Comparison of ENCODE assay signal across 12 cellular contexts in the genomic region with DNA sequence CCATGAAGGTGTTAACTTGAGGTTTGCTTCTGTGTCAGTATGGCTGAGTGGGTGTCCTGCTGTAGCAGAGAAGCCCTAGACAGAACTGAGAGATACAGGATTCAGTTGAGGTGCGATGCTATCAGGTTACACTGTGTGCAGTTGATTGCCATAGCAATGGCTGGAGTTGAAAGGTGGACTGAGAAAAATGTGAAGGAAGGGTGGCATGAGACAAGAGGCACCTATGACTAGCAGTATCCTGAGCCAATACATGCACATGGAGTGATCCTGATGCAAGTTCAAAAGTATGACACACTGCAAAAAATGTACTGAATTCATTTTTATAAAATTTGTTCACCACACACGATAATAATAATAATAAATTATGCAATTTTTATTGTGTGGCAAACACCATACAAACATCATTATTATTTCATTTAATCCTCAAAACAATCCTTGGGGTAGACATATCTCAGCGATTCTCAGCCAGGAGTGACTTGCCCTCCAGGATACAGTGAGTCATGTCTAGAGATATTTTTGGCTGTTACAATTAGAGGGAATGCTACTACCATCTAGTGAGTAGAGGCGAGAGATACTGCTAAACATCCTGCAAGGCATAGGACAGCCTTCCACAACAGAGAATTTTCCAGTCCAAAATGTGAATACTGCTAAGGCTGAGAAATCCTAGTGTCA. TPM values are rescaled to one million over a fixed set of nuclear protein-coding genes. Genes with fewer than 3 reads are reported as not detected.
A peak's percentile ranks its signal among the peaks of the same experiment; 100 is the strongest.
DNase-seq lines count a peak whose midpoint lies in the region; ATAC-seq and TF ChIP-seq lines count a peak whose summit lies in the region.
"Had no signal": no experiment of that assay in that cellular context is flagged by ENCODE, and none has a peak within 500 bp of the region (broad histone marks: within the 10 kb centered on the region; RNA-seq: fewer than 3 reads in every experiment).

No MANE protein-coding gene starts in this region.

- no peaks in the 10 kb centered on the region; the same call in 1 of the 2 replicates for H3K9me2 ChIP-seq in GM23338 (ENCODE audit: insufficient read depth)

- H2AFZ ChIP-seq in GM23338, result no peak overlapping the region

- intact Hi-C loops in transverse colon (cut with DNase I; ENCODE audit: low total_unique reads), result loop anchor here (5.0 kb wide), 1 partner anchor 46 kb away; no protein-coding TSS in a partner anchor

- H3K27me3 Mint-ChIP-seq in GM23338 (ENCODE audit: insufficient read depth, low read depth, poor library complexity) (peaks cover 3% of the 10 kb centered on the region), type B pancreatic cell (no peaks in the 10 kb centered on the region)
- no peaks in the 10 kb centered on the region for H3K27me3 Mint-ChIP-seq in naive thymus-derived CD8-positive, alpha-beta T cell
- H3K27me3 Mint-ChIP-seq: stimulated activated memory B cell treated with anti-CD40 and anti-IgM and Interleukin-4, amounts not matched to agents 10 μg/mL and 1 μg/mL and 100 μg/mL, for 72 hours had no signal

- H3K9me3 Mint-ChIP-seq in GM23338, result no peaks in the 10 kb centered on the region; the same call in 2 of the 3 replicates
- no peaks in the 10 kb centered on the region for H3K9me3 Mint-ChIP-seq in naive thymus-derived CD8-positive, alpha-beta T cell
- no peaks in the 10 kb centered on the region for H3K9me3 Mint-ChIP-seq in type B pancreatic cell
- H3K9me3 Mint-ChIP-seq: stimulated activated memory B cell treated with anti-CD40 and anti-IgM and Interleukin-4, amounts not matched to agents 10 μg/mL and 1 μg/mL and 100 μg/mL, for 72 hours had no signal

- no peak for TF ChIP-seq POLR2A in transverse colon (IDR thresholded peaks at IDR 0.05)

- in situ Hi-C loops in transverse colon (cut with MboI; ENCODE audit: low pct_ligation_motif_present in 1 of 4, low pct_unique_long_range_greater_than_20kb in 1 of 4, low sequenced_read_pairs in 3 of 4), result no loop called here

- DNase-seq in GM23338 (ENCODE audit: low spot score) (peak; percentile 39), RWPE2 (ENCODE audit: low spot score) (no peak), fibroblast of the conjunctiva (ENCODE audit: low read depth) (peak; percentile 20), retinal pigment epithelial cell (ENCODE audit: low read depth) (no peak), midbrain (lab: John Stamatoyannopoulos, UW) (no peak), type B pancreatic cell (ENCODE audit: extremely low spot score, unreplicated experiment) (no peak), transverse colon (no peak)
- DNase-seq in naive thymus-derived CD8-positive, alpha-beta T cell, result no peak
- DNase-seq: esophagus squamous epithelium had no signal

- H3K36me3 ChIP-seq in GM23338 (ENCODE audit: insufficient read depth), result no peaks in the 10 kb centered on the region
- no peaks in the 10 kb centered on the region for H3K36me3 ChIP-seq in RWPE2 (ENCODE audit: low read depth)
- H3K36me3 ChIP-seq in transverse colon, result no peaks in the 10 kb centered on the region
- H3K36me3 ChIP-seq: esophagus squamous epithelium had no signal

- H3K4me3 Mint-ChIP-seq in GM23338, result no peak overlapping the region
- H3K4me3 Mint-ChIP-seq in naive thymus-derived CD8-positive, alpha-beta T cell, result no peak overlapping the region
- H3K4me3 Mint-ChIP-seq in type B pancreatic cell, result no peak overlapping the region
- H3K4me3 Mint-ChIP-seq: stimulated activated memory B cell treated with anti-CD40 and anti-IgM and Interleukin-4, amounts not matched to agents 10 μg/mL and 1 μg/mL and 100 μg/mL, for 72 hours had no signal

- peak; percentile 65 for ATAC-seq in GM23338
- peak; percentile 99 for ATAC-seq in RWPE2 (ENCODE audit: low read depth)
- no peak for ATAC-seq in naive thymus-derived CD8-positive, alpha-beta T cell
- ATAC-seq: stimulated activated memory B cell treated with anti-CD40 and anti-IgM and Interleukin-4, amounts not matched to agents 10 μg/mL and 1 μg/mL and 100 μg/mL, for 72 hours had no signal

- 72 to 83% methylated on average over 4 of the region's 4 CpGs for WGBS in transverse colon (ENCODE audit: low coverage in 1 of 2), 2 donors

- H3K4me1 Mint-ChIP-seq in GM23338 (peaks cover 13% of the 10 kb centered on the region; the same call in 2 of the 3 replicates), type B pancreatic cell (ENCODE audit: unreplicated experiment) (peaks cover 16% of the 10 kb centered on the region)
- peaks cover 0 to 1% (median under 1%) of the 10 kb centered on the region in 4 donors for H3K4me1 Mint-ChIP-seq in naive thymus-derived CD8-positive, alpha-beta T cell
- H3K4me1 Mint-ChIP-seq: stimulated activated memory B cell treated with anti-CD40 and anti-IgM and Interleukin-4, amounts not matched to agents 10 μg/mL and 1 μg/mL and 100 μg/mL, for 72 hours had no signal

- POLR2A ChIA-PET in naive thymus-derived CD8-positive, alpha-beta T cell (lab: Charles Lee), result no interaction called here

- H3K27ac ChIP-seq in GM23338 (ENCODE audit: low read depth), result no peak overlapping the region
- no peak overlapping the region for H3K27ac ChIP-seq in RWPE2 (ENCODE audit: poor library complexity, severe bottlenecking)
- no peak overlapping the region for H3K27ac ChIP-seq in transverse colon
- H3K27ac ChIP-seq: esophagus squamous epithelium, SK-N-MC had no signal

- H3F3A ChIP-seq in GM23338 (replicated peaks; ENCODE audit: low read depth), result no peaks in the 10 kb centered on the region

- H3K4me2 ChIP-seq in GM23338, result no peak overlapping the region

- H3K27me3 ChIP-seq in GM23338 (ENCODE audit: insufficient read depth) (no peaks in the 10 kb centered on the region), RWPE2 (ENCODE audit: insufficient read depth, poor library complexity, severe bottlenecking) (no peaks in the 10 kb centered on the region), transverse colon (no peaks in the 10 kb centered on the region)
- H3K27me3 ChIP-seq: esophagus squamous epithelium had no signal

- TF ChIP-seq CTCF in GM23338 (conservative IDR thresholded peaks at IDR 0.05; ENCODE audit: low read depth in 2 of 2), result peak in 1 of 2 experiments; percentile 12; a peak in 1 of 4 replicates
- TF ChIP-seq CTCF in RWPE2 (IDR thresholded peaks at IDR 0.05; ENCODE audit: poor library complexity, severe bottlenecking), result peak; percentile 71
- peak; percentile 26 for TF ChIP-seq CTCF in retinal pigment epithelial cell (conservative IDR thresholded peaks at IDR 0.05; ENCODE audit: low read depth, low read length)
- TF ChIP-seq CTCF in type B pancreatic cell (conservative IDR thresholded peaks at IDR 0.05), result no peak
- TF ChIP-seq CTCF in transverse colon (IDR thresholded peaks at IDR 0.05), result no peak

- no peak overlapping the region for H3K4me3 ChIP-seq in GM23338
- H3K4me3 ChIP-seq in RWPE2 (ENCODE audit: severe bottlenecking), result no peak overlapping the region
- no peak overlapping the region for H3K4me3 ChIP-seq in retinal pigment epithelial cell (ENCODE audit: low read length)
- H3K4me3 ChIP-seq in transverse colon, result no peak overlapping the region
- H3K4me3 ChIP-seq: esophagus squamous epithelium, SK-N-MC had no signal

- no peaks in the 10 kb centered on the region for H3K9me3 ChIP-seq in RWPE2 (ENCODE audit: severe bottlenecking)
- H3K9me3 ChIP-seq in transverse colon, result no peaks in the 10 kb centered on the region
- H3K9me3 ChIP-seq: esophagus squamous epithelium had no signal

- H3K79me2 ChIP-seq in GM23338 (replicated peaks; ENCODE audit: insufficient read depth), result no peaks in the 10 kb centered on the region

- H3K36me3 Mint-ChIP-seq in GM23338 (ENCODE audit: low read depth) (no peaks in the 10 kb centered on the region), type B pancreatic cell (no peaks in the 10 kb centered on the region)
- no peaks in the 10 kb centered on the region for H3K36me3 Mint-ChIP-seq in naive thymus-derived CD8-positive, alpha-beta T cell
- H3K36me3 Mint-ChIP-seq: stimulated activated memory B cell treated with anti-CD40 and anti-IgM and Interleukin-4, amounts not matched to agents 10 μg/mL and 1 μg/mL and 100 μg/mL, for 72 hours had no signal

- no peaks in the 10 kb centered on the region for H4K20me1 ChIP-seq in GM23338 (replicated peaks; ENCODE audit: insufficient read depth)

- H3K27ac Mint-ChIP-seq in GM23338 (no peak overlapping the region), type B pancreatic cell (no peak overlapping the region)
- H3K27ac Mint-ChIP-seq in naive thymus-derived CD8-positive, alpha-beta T cell, result peak overlapping the region in 1 of 10 donors; percentile 75
- H3K27ac Mint-ChIP-seq: stimulated activated memory B cell treated with anti-CD40 and anti-IgM and Interleukin-4, amounts not matched to agents 10 μg/mL and 1 μg/mL and 100 μg/mL, for 72 hours had no signal

- no peak for TF ChIP-seq EP300 in transverse colon (IDR thresholded peaks at IDR 0.05; ENCODE audit: low read depth)

- H3K4me1 ChIP-seq in GM23338 (ENCODE audit: insufficient read depth) (no peaks in the 10 kb centered on the region), RWPE2 (ENCODE audit: insufficient read depth, poor library complexity, severe bottlenecking) (no peaks in the 10 kb centered on the region), transverse colon (peaks cover 0 to 4% (median 0%) of the 10 kb centered on the region in 4 donors)

RNA-seq across cellular contexts. Expression of a gene that starts 3.9 kb away (rescaled TPM):
- 0.23 and 0.66 TPM in 2 replicates for total RNA-seq in GM23338 (2014; rRNA removed; shearing (Covaris generic))
- 0.23 and 0.33 TPM in 2 replicates for polyA plus RNA-seq in GM23338 (2016; fragmentation: Nextera tagmentation; extraction: Ambion mirVana)
- 1 to 10 TPM; 1.5 to 1.6 TPM for total RNA-seq in naive thymus-derived CD8-positive, alpha-beta T cell
- under 1 TPM in 1 of 3 donors, not detected in 2; 0.98 TPM for polyA plus RNA-seq in naive thymus-derived CD8-positive, alpha-beta T cell
- total RNA-seq in type B pancreatic cell (ENCODE audit: low replicate concordance), result 4.2 and 11.6 TPM in 2 replicates
- total RNA-seq in transverse colon, result 10 to 100 TPM in 1 of 4 donors, 1 to 10 TPM in 3; 6.7 to 17.9 (median 8.9) TPM

RNA-seq across cellular contexts. Expression of a gene that starts 19.6 kb away (rescaled TPM):
- 6.5 and 7.4 TPM in 2 replicates for total RNA-seq in GM23338 (2014; rRNA removed; shearing (Covaris generic))
- polyA plus RNA-seq in GM23338 (2016; fragmentation: Nextera tagmentation; extraction: Ambion mirVana), result 2.3 and 2.4 TPM in 2 replicates
- total RNA-seq in naive thymus-derived CD8-positive, alpha-beta T cell, result 1 to 10 TPM; 5.5 to 5.6 TPM
- 1 to 10 TPM; 1.2 to 1.6 (median 1.2) TPM for polyA plus RNA-seq in naive thymus-derived CD8-positive, alpha-beta T cell
- total RNA-seq in type B pancreatic cell (ENCODE audit: low replicate concordance) (10.4 and 40.1 TPM in 2 replicates), transverse colon (10 to 100 TPM; 14.9 to 39.0 (median 22.4) TPM)

RNA-seq across cellular contexts. Expression of a gene that starts 51.1 kb away (rescaled TPM):
- total RNA-seq in GM23338 (2014; rRNA removed; shearing (Covaris generic)), result not detected in 2 replicates
- polyA plus RNA-seq in GM23338 (2016; fragmentation: Nextera tagmentation; extraction: Ambion mirVana), result not detected in 2 replicates
- not detected for total RNA-seq in naive thymus-derived CD8-positive, alpha-beta T cell
- not detected for polyA plus RNA-seq in naive thymus-derived CD8-positive, alpha-beta T cell
- total RNA-seq in type B pancreatic cell (ENCODE audit: low replicate concordance) (not detected in 2 replicates), transverse colon (not detected)
- total RNA-seq: esophagus squamous epithelium, pulmonary artery endothelial cell had no signal

Comparison
In these comparisons a context has a peak if more than half of its experiments do, and no peak if none do; other contexts are left out.
1. ATAC-seq: peak in GM23338 (single experiment) and RWPE2 (single experiment); none in naive thymus-derived CD8-positive, alpha-beta T cell (0 of 2).
2. DNase-seq: peak in GM23338 (single experiment) and fibroblast of the conjunctiva (single experiment); none in RWPE2 (single experiment), retinal pigment epithelial cell (single experiment), naive thymus-derived CD8-positive, alpha-beta T cell (0 of 10), midbrain (single experiment), type B pancreatic cell (single experiment) and transverse colon (single experiment).
3. CTCF ChIP-seq: peak in RWPE2 (single experiment) and retinal pigment epithelial cell (single experiment); none in type B pancreatic cell (single experiment) and transverse colon (0 of 5).